In genomic region chr7:2603388-2603965, GRCh38 we compare ENCODE assay signal across 16 cellular contexts. TPM values are rescaled to one million over a fixed set of nuclear protein-coding genes. Genes with fewer than 3 reads are reported as not detected.
DNase-seq lines count a peak whose midpoint lies in the region; ATAC-seq, FAIRE-seq and TF ChIP-seq lines count a peak whose summit lies in the region.
"Had no signal": no experiment of that assay in that cellular context is flagged by ENCODE, and none has a peak within 500 bp of the region (broad histone marks: within the 10 kb centered on the region; RNA-seq: fewer than 3 reads in every experiment).

No MANE protein-coding gene starts in this region.

- no peaks in the 10 kb centered on the region for H3K79me2 ChIP-seq in H1 (ENCODE audit: control insufficient read depth in 1 of 2, insufficient read depth in 2 of 2, low read length in 2 of 2)
- H3K79me2 ChIP-seq in osteoblast (ENCODE audit: insufficient read depth, low read length) = no peaks in the 10 kb centered on the region

- no peak for TF ChIP-seq RAD21 in H1 (IDR thresholded peaks at IDR 0.05 in 1 of 2, conservative IDR thresholded peaks at IDR 0.05 in 1 of 2; ENCODE audit: low read depth in 2 of 2, low read length in 2 of 2)

- peak overlapping the region; percentile 69 to 98 (median 88); a peak in 20 of 22 replicates for H3K4me2 ChIP-seq in BLaER1 treated with 17β-estradiol and CSF1 and Interleukin-3, amounts not matched to agents 10 nM and 100 nM
- H3K4me2 ChIP-seq in H1 (ENCODE audit: insufficient read depth in 1 of 2, low read depth in 2 of 2, low read length in 2 of 2) (no peak overlapping the region), osteoblast (ENCODE audit: insufficient read depth, low read length) (no peak overlapping the region)

- no peak overlapping the region for H3K14ac ChIP-seq in H1 (ENCODE audit: insufficient read length)

- H4K5ac ChIP-seq in H1 (ENCODE audit: insufficient read length, low read depth, low read length) = no peak overlapping the region

- no peak overlapping the region for H3K56ac ChIP-seq in H1 (replicated peaks; ENCODE audit: insufficient read length, low read depth, low read length)

- H3K23ac ChIP-seq in H1 (ENCODE audit: insufficient read length) = no peak overlapping the region

- 93% methylated on average over 27 of the region's 27 CpGs; no CpG with 5 or more reads in 1 of the 2 experiments for WGBS in H1 (ENCODE audit: extremely low coverage in 1 of 2, insufficient coverage in 1 of 2, insufficient read length in 1 of 2, insufficient replicate concordance in 2 of 2, low coverage in 1 of 2, low lambda C conversion rate in 2 of 2, missing lambda C conversion rate in 1 of 2), 2 experiments
- 92 to 98% (median 96%) methylated on average over 27 of the region's 27 CpGs for WGBS in psoas muscle, 3 donors

- ATAC-seq in HG02870 (IDR thresholded peaks at IDR 0.05; ENCODE audit: unreplicated experiment) (no peak), psoas muscle (no peak), GM21360 (IDR thresholded peaks at IDR 0.05; ENCODE audit: unreplicated experiment) (no peak)

- H2AFZ ChIP-seq in H1 (ENCODE audit: low read length) = no peak overlapping the region
- no peak overlapping the region for H2AFZ ChIP-seq in osteoblast (ENCODE audit: low read length)

- CTCF ChIA-PET in H1 (lab: Charles Lee; ENCODE audit: partially characterized antibody) = interaction anchor here (0.9 to 5.7 kb wide), 13 partner anchors 8 to 170 kb away, joined by 3 to 30 read pairs (median 4); no protein-coding TSS in a partner anchor

- H2BK20ac ChIP-seq in H1 (ENCODE audit: low read length) = no peak overlapping the region

- H4K20me1 ChIP-seq in BLaER1 treated with 17β-estradiol and CSF1 and Interleukin-3, amounts not matched to agents 10 nM and 100 nM = peaks cover 0 to 13% (median 0%) of the 10 kb centered on the region in 11 experiments; a peak in 6 of 22 replicates
- no peaks in the 10 kb centered on the region for H4K20me1 ChIP-seq in H1 (replicated peaks in 1 of 2; ENCODE audit: control insufficient read depth in 1 of 2, insufficient read depth in 2 of 2, low read length in 2 of 2)
- no peaks in the 10 kb centered on the region for H4K20me1 ChIP-seq in osteoblast (ENCODE audit: insufficient read depth, low read length)

- DNase-seq in SW480 (ENCODE audit: low spot score) (peak; percentile 89), H1 (ENCODE audit: low read depth in 1 of 2, low spot score in 2 of 2) (no peak), osteoblast (ENCODE audit: insufficient read length, low spot score, missing footprints) (peak; percentile 60), psoas muscle (no peak), putamen (ENCODE audit: low spot score) (no peak)
- DNase-seq: Calu3; CD4-positive, alpha-beta memory T cell; DMS79 treated with DMSO at 0.1 percent for 48 hours; GF-D8; KBM-7 had no signal

- 0 out of 22 replicates have a peak overlapping the region, but pooled peaks of 1 of the 11 experiments have one; percentile 24 for H3K9ac ChIP-seq in BLaER1 treated with 17β-estradiol and CSF1 and Interleukin-3, amounts not matched to agents 10 nM and 100 nM
- no peak overlapping the region for H3K9ac ChIP-seq in H1 (replicated peaks in 1 of 4; ENCODE audit: extremely low read depth in 1 of 4, low read depth in 3 of 4, low read length in 3 of 4)

- peak overlapping the region; percentile 62 for H3K4ac ChIP-seq in H1 (replicated peaks; ENCODE audit: insufficient read length, low read depth, low read length)

- peaks cover 3 to 30% (median 11%) of the 10 kb centered on the region in 11 experiments for H3K36me3 ChIP-seq in BLaER1 treated with 17β-estradiol and CSF1 and Interleukin-3, amounts not matched to agents 10 nM and 100 nM
- H3K36me3 ChIP-seq in H1 (ENCODE audit: control insufficient read depth in 2 of 4, insufficient read depth in 4 of 4, low read length in 3 of 4) (peaks cover 0 to 2% (median 0%) of the 10 kb centered on the region in 4 experiments; a peak in 1 of 8 replicates), osteoblast (ENCODE audit: insufficient read depth, low read length) (peaks cover 12% of the 10 kb centered on the region), psoas muscle (ENCODE audit: insufficient read depth in 1 of 2, low read depth in 1 of 2) (peaks cover 0 to 29% of the 10 kb centered on the region in 2 donors)

- H3K79me1 ChIP-seq in H1 (ENCODE audit: low read depth, low read length) = no peaks in the 10 kb centered on the region

- no peak overlapping the region for H3K4me3 ChIP-seq in BLaER1 treated with 17β-estradiol and CSF1 and Interleukin-3, amounts not matched to agents 10 nM and 100 nM
- no peak overlapping the region for H3K4me3 ChIP-seq in H1 (ENCODE audit: extremely low read depth in 1 of 4, insufficient read depth in 2 of 4, low read depth in 3 of 4, low read length in 4 of 4)
- no peak overlapping the region for H3K4me3 ChIP-seq in osteoblast (ENCODE audit: insufficient read depth, low read length)
- no peak overlapping the region for H3K4me3 ChIP-seq in psoas muscle
- H3K4me3 ChIP-seq: HAP-1 had no signal

- no peak for TF ChIP-seq EP300 in H1 (IDR thresholded peaks at IDR 0.05; ENCODE audit: borderline replicate concordance in 1 of 2, low read depth in 2 of 2, low read length in 2 of 2)

- no peaks in the 10 kb centered on the region for H3K9me3 ChIP-seq in BLaER1 treated with 17β-estradiol and CSF1 and Interleukin-3, amounts not matched to agents 10 nM and 100 nM (replicated peaks in 1 of 11)
- H3K9me3 ChIP-seq in H1 (ENCODE audit: insufficient read depth in 2 of 2, low read depth in 1 of 2, low read length in 1 of 2) (no peaks in the 10 kb centered on the region), osteoblast (ENCODE audit: low read depth, low read length) (no peaks in the 10 kb centered on the region), psoas muscle (no peaks in the 10 kb centered on the region)
- H3K9me3 ChIP-seq: HAP-1 had no signal

- POLR2A ChIA-PET in H1 (lab: Charles Lee; ENCODE audit: partially characterized antibody) = interaction anchor here (0.7 to 1.1 kb wide), 2 partner anchors 10 to 17 kb away, joined by 3 read pairs; no protein-coding TSS in a partner anchor

- intact Hi-C loops in psoas muscle (cut with DNase I) = no loop called here

- H4K8ac ChIP-seq in H1 (ENCODE audit: extremely low read depth, insufficient read depth, low read length) = no peak overlapping the region; the same call in 1 of the 2 replicates

- no peak overlapping the region for H2BK12ac ChIP-seq in H1 (ENCODE audit: low read depth, low read length)

- TF ChIP-seq POLR2A in H1 (IDR thresholded peaks at IDR 0.05; ENCODE audit: control extremely low read depth in 1 of 2, low read depth in 2 of 2, low read length in 2 of 2) = no peak

- H3K27ac ChIP-seq in BLaER1 treated with 17β-estradiol and CSF1 and Interleukin-3, amounts not matched to agents 10 nM and 100 nM = 0 out of 22 replicates have a peak overlapping the region, but pooled peaks of 1 of the 11 experiments have one; percentile 34
- H3K27ac ChIP-seq in H1 (ENCODE audit: low read depth, low read length) (no peak overlapping the region), osteoblast (ENCODE audit: low read depth, low read length) (no peak overlapping the region), psoas muscle (no peak overlapping the region)
- H3K27ac ChIP-seq: C4-2B had no signal

- TF ChIP-seq CTCF in H1 (IDR thresholded peaks at IDR 0.05; ENCODE audit: control extremely low read depth in 1 of 3, insufficient read depth in 1 of 3, low read depth in 1 of 3, low read length in 3 of 3) (no peak), osteoblast (IDR thresholded peaks at IDR 0.05; ENCODE audit: extremely low read depth, low read depth, low read length) (no peak), psoas muscle (IDR thresholded peaks at IDR 0.05) (no peak)

- H2AK5ac ChIP-seq in H1 (ENCODE audit: low read depth, low read length) = no peak overlapping the region

- FAIRE-seq in H1 (lab: Jason Lieb, UNC) = no peak
- FAIRE-seq: HTR-8/SVneo had no signal

- H3K18ac ChIP-seq in H1 (ENCODE audit: extremely low read depth, low read length) = no peak overlapping the region

- H4K91ac ChIP-seq in H1 (replicated peaks; ENCODE audit: insufficient read length, low read length) = no peak overlapping the region

- no peaks in the 10 kb centered on the region for H3K23me2 ChIP-seq in H1 (ENCODE audit: low read depth, low read length)

- H2BK15ac ChIP-seq in H1 (ENCODE audit: low read length) = no peak overlapping the region

- no peaks in the 10 kb centered on the region for H3K27me3 ChIP-seq in BLaER1 treated with 17β-estradiol and CSF1 and Interleukin-3, amounts not matched to agents 10 nM and 100 nM
- no peaks in the 10 kb centered on the region for H3K27me3 ChIP-seq in H1 (replicated peaks in 1 of 4; ENCODE audit: control insufficient read depth in 3 of 4, extremely low read depth in 1 of 4, insufficient read depth in 3 of 4, low read length in 3 of 4)
- H3K27me3 ChIP-seq in osteoblast (ENCODE audit: insufficient read depth, low read length) = no peaks in the 10 kb centered on the region
- H3K27me3 ChIP-seq in psoas muscle (ENCODE audit: insufficient read depth in 3 of 3, low read length in 2 of 3) = no peaks in the 10 kb centered on the region

- no peak overlapping the region for H2BK120ac ChIP-seq in H1 (replicated peaks; ENCODE audit: low read depth, low read length)

- peaks cover 73 to 89% (median 85%) of the 10 kb centered on the region in 10 experiments for H3K4me1 ChIP-seq in BLaER1 treated with 17β-estradiol and CSF1 and Interleukin-3, amounts not matched to agents 10 nM and 100 nM
- H3K4me1 ChIP-seq in H1 (replicated peaks in 1 of 4; ENCODE audit: control insufficient read depth in 3 of 4, insufficient read depth in 4 of 4, low read length in 3 of 4) (peaks cover 0 to 7% (median 1%) of the 10 kb centered on the region in 4 experiments; a peak in 3 of 7 replicates), osteoblast (ENCODE audit: insufficient read depth, low read length) (no peaks in the 10 kb centered on the region), psoas muscle (no peaks in the 10 kb centered on the region)
- H3K4me1 ChIP-seq: HAP-1 had no signal

- H2BK5ac ChIP-seq in H1 (ENCODE audit: low read depth, low read length) = no peak overlapping the region

RNA-seq across cellular contexts. Expression of gene TTYH3, which starts 28.3 kb away (rescaled TPM):
- 169 and 172 TPM in 2 replicates for total RNA-seq in H1 (2021; fragmentation: NEBNext Ultra II Directional; extraction: Animal tissue kit (Norgen Biotek cat#: 25700))
- polyA plus RNA-seq in H1 (2011; rRNA removed) (66.2 and 122 TPM in 2 replicates), psoas muscle (1 to 10 TPM; 1.3 to 2.4 (median 1.9) TPM)
- polyA plus RNA-seq in H1 (2011; cell fraction: cytosol; rRNA removed) = 46.4 TPM
- 147 TPM for polyA plus RNA-seq in H1 (2011; cell fraction: nucleus; rRNA removed)
- 68.1 to 127 TPM (median 115 TPM) in 4 replicates for polyA plus RNA-seq in H1 (2012, experiment 1 of 2)
- 102 TPM for polyA plus RNA-seq in H1 (2012, experiment 2 of 2)
- polyA plus RNA-seq in H1 (2013, experiment 1 of 2) = 175 TPM
- 184 TPM for polyA plus RNA-seq in H1 (2013, experiment 2 of 2)
- polyA minus RNA-seq in H1 (2011; rRNA and poly(A)+ RNA removed) = 41.7 and 42.6 TPM in 2 replicates
- polyA minus RNA-seq in H1 (2011; cell fraction: cytosol; rRNA and poly(A)+ RNA removed) = 87.8 TPM
- 79.3 TPM for polyA minus RNA-seq in H1 (2011; cell fraction: nucleus; rRNA and poly(A)+ RNA removed)
- total RNA-seq in osteoblast (28.3 and 29.0 TPM in 2 replicates), psoas muscle (10 to 100 TPM in 1 of 4 donors, 1 to 10 TPM in 3; 6.5 to 11.3 (median 7.1) TPM)

RNA-seq across cellular contexts. Expression of gene IQCE, which starts 44.7 kb away (rescaled TPM):
- 4.9 and 5.7 TPM in 2 replicates for total RNA-seq in H1 (2021; fragmentation: NEBNext Ultra II Directional; extraction: Animal tissue kit (Norgen Biotek cat#: 25700))
- polyA plus RNA-seq in H1 (2011; rRNA removed) = 2.2 and 3.1 TPM in 2 replicates
- polyA plus RNA-seq in H1 (2011; cell fraction: cytosol; rRNA removed) = 3.1 TPM
- polyA plus RNA-seq in H1 (2011; cell fraction: nucleus; rRNA removed) = 7.4 TPM
- polyA plus RNA-seq in H1 (2012, experiment 1 of 2) = 3.0 to 4.0 TPM (median 3.7 TPM) in 4 replicates
- polyA plus RNA-seq in H1 (2012, experiment 2 of 2) = 2.0 TPM
- polyA plus RNA-seq in H1 (2013, experiment 1 of 2) = 2.6 TPM
- 2.5 TPM for polyA plus RNA-seq in H1 (2013, experiment 2 of 2)
- polyA minus RNA-seq in H1 (2011; rRNA and poly(A)+ RNA removed) = 2.8 and 3.1 TPM in 2 replicates
- 2.8 TPM for polyA minus RNA-seq in H1 (2011; cell fraction: cytosol; rRNA and poly(A)+ RNA removed)
- polyA minus RNA-seq in H1 (2011; cell fraction: nucleus; rRNA and poly(A)+ RNA removed) = 6.4 TPM
- total RNA-seq in osteoblast = 15.3 and 18.8 TPM in 2 replicates
- total RNA-seq in psoas muscle = 1 to 10 TPM; 5.6 to 8.5 (median 7.1) TPM
- polyA plus RNA-seq in psoas muscle = 1 to 10 TPM; 2.4 to 9.6 (median 6.5) TPM

RNA-seq across cellular contexts. Expression of gene BRAT1, which starts 48.2 kb away (rescaled TPM):
- total RNA-seq in H1 (2021; fragmentation: NEBNext Ultra II Directional; extraction: Animal tissue kit (Norgen Biotek cat#: 25700)) = 42.3 and 45.2 TPM in 2 replicates
- polyA plus RNA-seq in H1 (2011; rRNA removed) = 36.8 and 60.5 TPM in 2 replicates
- 40.8 TPM for polyA plus RNA-seq in H1 (2011; cell fraction: cytosol; rRNA removed)
- polyA plus RNA-seq in H1 (2011; cell fraction: nucleus; rRNA removed) = 163 TPM
- 30.5 to 38.9 TPM (median 37.6 TPM) in 4 replicates for polyA plus RNA-seq in H1 (2012, experiment 1 of 2)
- 34.5 TPM for polyA plus RNA-seq in H1 (2012, experiment 2 of 2)
- 25.6 TPM for polyA plus RNA-seq in H1 (2013, experiment 1 of 2)
- 21.6 TPM for polyA plus RNA-seq in H1 (2013, experiment 2 of 2)
- polyA minus RNA-seq in H1 (2011; rRNA and poly(A)+ RNA removed) = 10.4 and 12.6 TPM in 2 replicates
- polyA minus RNA-seq in H1 (2011; cell fraction: cytosol; rRNA and poly(A)+ RNA removed) = 21.5 TPM
- polyA minus RNA-seq in H1 (2011; cell fraction: nucleus; rRNA and poly(A)+ RNA removed) = 25.1 TPM
- total RNA-seq in osteoblast = 23.9 and 28.2 TPM in 2 replicates
- 10 to 100 TPM; 11.9 to 14.3 (median 12.5) TPM for total RNA-seq in psoas muscle
- 10 to 100 TPM; 13.2 to 14.8 (median 14.4) TPM for polyA plus RNA-seq in psoas muscle

Comparison
In these comparisons a context has a peak if more than half of its experiments do, and no peak if none do; other contexts are left out.
1. H3K4me2 ChIP-seq: peak in BLaER1 treated with 17β-estradiol and CSF1 and Interleukin-3, amounts not matched to agents 10 nM and 100 nM (11 of 11); none in H1 (0 of 2) and osteoblast (single experiment).
2. DNase-seq: peak in SW480 (single experiment) and osteoblast (single experiment); none in H1 (0 of 2), psoas muscle (0 of 2) and putamen (single experiment).